Comparison of ENCODE assay signal across 10 cellular contexts in genomic region chr17:45785373-45786193, GRCh38. TPM values are rescaled to one million over a fixed set of nuclear protein-coding genes. Genes with fewer than 3 reads are reported as not detected.
DNase-seq lines count a peak whose midpoint lies in the region; ATAC-seq and TF ChIP-seq lines count a peak whose summit lies in the region.
"Had no signal": no experiment of that assay in that cellular context is flagged by ENCODE, and none has a peak within 500 bp of the region (broad histone marks: within the 10 kb centered on the region; RNA-seq: fewer than 3 reads in every experiment).

No MANE protein-coding gene starts in this region.

- no peak overlapping the region for H3K14ac ChIP-seq in H9 (ENCODE audit: insufficient read depth, low read length)

- H2BK20ac ChIP-seq in H9 (ENCODE audit: low read depth, low read length, poor library complexity, severe bottlenecking), result no peak overlapping the region

- no peak overlapping the region for H3K27ac Mint-ChIP-seq in H9
- no peak overlapping the region for H3K27ac Mint-ChIP-seq in WTC11
- H3K27ac Mint-ChIP-seq: activated naive CD4-positive, alpha-beta T cell treated with anti-CD3 and anti-CD28 coated beads, Interleukin-2, amount 10 ng/mL, durations not matched to agents 7 days and 5 days had no signal

- H3K27me3 Mint-ChIP-seq in H9 (ENCODE audit: low read depth), result peaks cover 95% of the 10 kb centered on the region
- peaks cover 78% of the 10 kb centered on the region for H3K27me3 Mint-ChIP-seq in WTC11 (ENCODE audit: low read depth)

- peak; percentile 62 for DNase-seq in H9
- peak; percentile 38 for DNase-seq in WTC11 (ENCODE audit: low spot score)
- no peak for DNase-seq in DMS79 (lab: John Stamatoyannopoulos, UW)
- DNase-seq in NCI-H1417 treated with DMSO at 0.1 percent for 48 hours (lab: John Stamatoyannopoulos, UW), result no peak

- no peaks in the 10 kb centered on the region; a peak in 1 of 7 replicates for H3K36me3 Mint-ChIP-seq in H9 (ENCODE audit: insufficient read depth in 1 of 3, low read depth in 3 of 3)
- H3K36me3 Mint-ChIP-seq in WTC11, result no peaks in the 10 kb centered on the region
- H3K36me3 Mint-ChIP-seq: activated naive CD4-positive, alpha-beta T cell treated with anti-CD3 and anti-CD28 coated beads, Interleukin-2, amount 10 ng/mL, durations not matched to agents 7 days and 5 days had no signal

- H4K5ac ChIP-seq in H9 (ENCODE audit: insufficient read length, low read depth, low read length), result no peak overlapping the region

- H3K4me2 ChIP-seq in H9 (ENCODE audit: insufficient read depth, insufficient read length, low read length) (peak overlapping the region; percentile 83), skeletal muscle satellite cell (ENCODE audit: low read length) (peak overlapping the region; percentile 68)

- H2BK120ac ChIP-seq in H9 (ENCODE audit: low read depth, low read length, poor library complexity, severe bottlenecking), result no peak overlapping the region

- H3K4me3 ChIP-seq in iPS-18c (ENCODE audit: insufficient read depth, low read depth, low read length) (peak overlapping the region; percentile 57), skeletal muscle satellite cell (ENCODE audit: low read length) (peak overlapping the region; percentile 17)

- H3K27ac ChIP-seq in H9 (ENCODE audit: insufficient read length, low read depth, low read length), result no peak overlapping the region

- H4K91ac ChIP-seq in H9 (ENCODE audit: insufficient read length, low read depth, low read length), result no peak overlapping the region

- H3K23me2 ChIP-seq in H9 (ENCODE audit: insufficient read length, low read depth, low read length, poor library complexity, severe bottlenecking), result peaks cover 20% of the 10 kb centered on the region

- POLR2A ChIA-PET in WTC11 (lab: Charles Lee), result no interaction called here

- CTCF ChIA-PET in WTC11 (lab: Charles Lee), result interaction anchor here (4.1 to 4.9 kb wide), 6 partner anchors 8 to 120 kb away, joined by 28 to 103 read pairs (median 72); no protein-coding TSS in a partner anchor

- no peak overlapping the region for H4K8ac ChIP-seq in H9 (replicated peaks; ENCODE audit: insufficient read length, low read depth, low read length)

- WGBS in H9 (ENCODE audit: extremely low coverage, insufficient read length, low lambda C conversion rate), result no CpG with 5 or more reads among the region's 40 CpGs

- H3K4me1 ChIP-seq in H9 (ENCODE audit: insufficient read depth, low read length) (peaks cover 2% of the 10 kb centered on the region; the same call in 1 of the 2 replicates), skeletal muscle satellite cell (ENCODE audit: control insufficient read depth, insufficient read depth, low read length) (peaks cover 6% of the 10 kb centered on the region)

- H3K79me1 ChIP-seq in H9 (ENCODE audit: insufficient read depth, low read depth, low read length, poor library complexity, severe bottlenecking), result no peaks in the 10 kb centered on the region

- H2BK12ac ChIP-seq in H9 (ENCODE audit: insufficient read length, low read depth, low read length), result no peak overlapping the region

- H3K4ac ChIP-seq in H9 (ENCODE audit: low read depth, low read length), result no peak overlapping the region

- H3K23ac ChIP-seq in H9 (ENCODE audit: insufficient read length, low read depth, low read length), result no peak overlapping the region

- H3K18ac ChIP-seq in H9 (ENCODE audit: insufficient read length, low read depth, low read length), result no peak overlapping the region

- H3K9me3 ChIP-seq in H9 (ENCODE audit: control insufficient read depth, low read depth, low read length), result no peaks in the 10 kb centered on the region
- H3K9me3 ChIP-seq in iPS-18c (ENCODE audit: control insufficient read depth, insufficient read depth, low read length), result no peaks in the 10 kb centered on the region
- no peaks in the 10 kb centered on the region for H3K9me3 ChIP-seq in skeletal muscle satellite cell (replicated peaks; ENCODE audit: low read length)

- H3K4me3 Mint-ChIP-seq in H9 (peak overlapping the region; percentile 63 to 86), WTC11 (peak overlapping the region; percentile 73)

- H3K9ac ChIP-seq in H9 (ENCODE audit: extremely low read depth, insufficient read length, low read length) (no peak overlapping the region), skeletal muscle satellite cell (ENCODE audit: low read depth, low read length) (no peak overlapping the region)

- H3K9me3 Mint-ChIP-seq in H9 (no peaks in the 10 kb centered on the region), WTC11 (no peaks in the 10 kb centered on the region)
- H3K9me3 Mint-ChIP-seq: activated naive CD4-positive, alpha-beta T cell treated with anti-CD3 and anti-CD28 coated beads, Interleukin-2, amount 10 ng/mL, durations not matched to agents 7 days and 5 days had no signal

- H3T11ph ChIP-seq in H9 (ENCODE audit: low read length), result no peak overlapping the region

- H4K20me1 ChIP-seq in H9 (ENCODE audit: control insufficient read depth, insufficient read depth, insufficient read length), result no peaks in the 10 kb centered on the region

- no peak overlapping the region for H3K56ac ChIP-seq in H9 (ENCODE audit: insufficient read length, low read depth, low read length)

- peaks cover 22 to 43% of the 10 kb centered on the region in 2 experiments for H3K4me1 Mint-ChIP-seq in H9
- H3K4me1 Mint-ChIP-seq in WTC11, result peaks cover 50% of the 10 kb centered on the region

- H2BK5ac ChIP-seq in H9 (ENCODE audit: insufficient read length, low read length), result no peak overlapping the region

- H2AFZ ChIP-seq in H9 (ENCODE audit: low read length), result no peak overlapping the region

- H2BK15ac ChIP-seq in H9 (ENCODE audit: low read depth, low read length), result no peak overlapping the region

- H2AK5ac ChIP-seq in H9 (ENCODE audit: insufficient read length, low read length), result no peak overlapping the region

- TF ChIP-seq CTCF in H9 (conservative IDR thresholded peaks at IDR 0.05) (no peak), WTC11 (IDR thresholded peaks at IDR 0.05) (no peak)

- no peaks in the 10 kb centered on the region for H3K36me3 ChIP-seq in skeletal muscle satellite cell (ENCODE audit: insufficient read depth, low read length)

- ATAC-seq in WTC11 (0 out of 2 replicates have a peak, but pooled peaks have one; percentile 2), GM21515 (IDR thresholded peaks at IDR 0.05; ENCODE audit: unreplicated experiment) (no peak), HG03342 (IDR thresholded peaks at IDR 0.05; ENCODE audit: unreplicated experiment) (no peak)

- peaks cover 22% of the 10 kb centered on the region for H3K27me3 ChIP-seq in H9 (ENCODE audit: insufficient read depth, low read length)
- H3K27me3 ChIP-seq in skeletal muscle satellite cell (ENCODE audit: control insufficient read depth, insufficient read depth, low read length), result peaks cover 94% of the 10 kb centered on the region

- H3K79me2 ChIP-seq in H9 (ENCODE audit: insufficient read depth, low read length), result no peaks in the 10 kb centered on the region

TF ChIP-seq in WTC11, 78 proteins besides CTCF, POLR2A, EP300 and RAD21 (continues in another document):
- peak; percentile 19; the same call in 1 of the 2 replicates for TF ChIP-seq HMGXB4 (CRISPR knock-in tag; IDR thresholded peaks at IDR 0.05)
- TF ChIP-seq RELA (CRISPR knock-in tag; IDR thresholded peaks at IDR 0.05; ENCODE audit: borderline replicate concordance), result no peak
- no peak for TF ChIP-seq ZNF317 (CRISPR knock-in tag; IDR thresholded peaks at IDR 0.05; ENCODE audit: borderline replicate concordance, low read depth)
- 0 out of 2 replicates have a peak, but pooled peaks have one; percentile 13 for TF ChIP-seq E2F5 (CRISPR knock-in tag; IDR thresholded peaks at IDR 0.05)
- no peak for TF ChIP-seq KAT7 (CRISPR knock-in tag; IDR thresholded peaks at IDR 0.05; ENCODE audit: borderline replicate concordance)

RNA-seq across cellular contexts. Expression of gene CRHR1, which starts 1.5 kb away (rescaled TPM):
- total RNA-seq in H9 (2021), result 0.42 and 0.52 TPM in 2 replicates
- 0.92 to 1.6 TPM (median 1.5 TPM) in 3 replicates for total RNA-seq in WTC11 (2021)
- not detected in 2 replicates for total RNA-seq in skeletal muscle satellite cell (2012; rRNA removed)

RNA-seq across cellular contexts. Expression of gene SPPL2C, which starts 59.1 kb away (rescaled TPM):
- total RNA-seq in H9 (2021), result not detected in 2 replicates
- total RNA-seq in WTC11 (2021), result not detected in 3 replicates
- total RNA-seq in skeletal muscle satellite cell (2012; rRNA removed), result not detected in 2 replicates
- total RNA-seq: SK-MEL-5 had no signal

Comparison
In these comparisons a context has a peak if more than half of its experiments do, and no peak if none do; other contexts are left out.
1. DNase-seq: peak in H9 (single experiment) and WTC11 (single experiment); none in DMS79 (single experiment) and NCI-H1417 treated with DMSO at 0.1 percent for 48 hours (single experiment).